Comparison of ENCODE assay signal across 9 cellular contexts in the genomic region with DNA sequence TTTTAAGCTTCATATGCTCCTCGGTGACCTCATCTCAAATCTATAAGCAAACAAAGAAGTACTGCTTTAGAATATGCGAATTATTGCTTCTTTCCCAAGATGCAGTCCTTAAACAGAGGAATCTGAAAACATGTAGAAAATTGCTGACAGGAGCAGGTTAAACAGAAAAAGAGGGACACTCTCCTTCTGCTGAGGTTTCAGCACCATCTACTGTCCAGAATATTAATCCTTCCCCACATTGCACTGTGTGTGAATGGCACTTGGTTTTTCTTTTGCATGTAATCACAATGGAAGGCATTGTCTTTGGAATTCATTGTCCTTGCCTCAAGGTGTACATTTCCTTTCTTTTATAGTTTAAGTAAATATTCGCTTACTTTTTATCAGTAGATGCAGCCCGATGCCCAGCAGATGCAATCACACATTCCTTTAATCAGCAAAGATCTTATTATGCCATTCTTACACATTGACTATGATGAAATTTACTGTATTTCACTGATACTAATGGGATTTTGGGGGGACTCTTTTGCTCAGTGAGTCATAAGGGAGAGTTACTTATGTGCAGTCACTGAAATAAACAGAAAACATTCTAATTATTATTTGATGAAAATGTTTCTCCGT.
DNase-seq lines count a peak whose midpoint lies in the region; ATAC-seq and TF ChIP-seq lines count a peak whose summit lies in the region.
"Had no signal": no experiment of that assay in that cellular context is flagged by ENCODE, and none has a peak within 500 bp of the region (broad histone marks: within the 10 kb centered on the region; RNA-seq: fewer than 3 reads in every experiment).

No MANE protein-coding gene starts in this region.

- H3K9me3 ChIP-seq in left ventricle myocardium inferior (replicated peaks) (no peaks in the 10 kb centered on the region), testis (no peaks in the 10 kb centered on the region)

- H3K27me3 ChIP-seq in left ventricle myocardium inferior (ENCODE audit: low read depth) (peaks cover 31% of the 10 kb centered on the region), testis (no peaks in the 10 kb centered on the region)

- TF ChIP-seq POLR2A in testis (IDR thresholded peaks at IDR 0.05): no peak

- 44 to 48% methylated on average over 5 of the region's 5 CpGs for WGBS in testis, 2 donors

- H3K36me3 ChIP-seq in left ventricle myocardium inferior: no peaks in the 10 kb centered on the region
- H3K36me3 ChIP-seq in testis (ENCODE audit: low read depth, missing control alignments): no peaks in the 10 kb centered on the region

- no peaks in the 10 kb centered on the region for H3K27me3 Mint-ChIP-seq in HFFc6 (ENCODE audit: insufficient read depth)

- no peaks in the 10 kb centered on the region; the same call in 1 of the 2 replicates for H3K36me3 Mint-ChIP-seq in HFFc6 (ENCODE audit: low read depth)
- H3K36me3 Mint-ChIP-seq: activated naive CD4-positive, alpha-beta T cell treated with anti-CD3 and anti-CD28 coated beads, Interleukin-2, amount 50 U/mL, for 24 hours had no signal

- no peak overlapping the region for H3K27ac ChIP-seq in left ventricle myocardium inferior (replicated peaks)
- H3K27ac ChIP-seq in testis: no peak overlapping the region

- peak; percentile 85 for ATAC-seq in GM19395 (IDR thresholded peaks at IDR 0.05; ENCODE audit: unreplicated experiment)

- intact Hi-C loops in left ventricle myocardium inferior (cut with micrococcal nuclease) (no loop called here), testis (cut with DNase I; ENCODE audit: low total_unique reads) (no loop called here)

- H3K9me3 Mint-ChIP-seq in HFFc6: peaks cover 37% of the 10 kb centered on the region
- H3K9me3 Mint-ChIP-seq: activated naive CD4-positive, alpha-beta T cell treated with anti-CD3 and anti-CD28 coated beads, Interleukin-2, amount 50 U/mL, for 24 hours had no signal

- in situ Hi-C loops in SK-MEL-5 (cut with HindIII; ENCODE audit: low pct_unique_long_range_greater_than_20kb, low sequenced_read_pairs): no loop called here

- H3K4me1 ChIP-seq in left ventricle myocardium inferior (peaks cover 12% of the 10 kb centered on the region), testis (no peaks in the 10 kb centered on the region)

- no peak overlapping the region for H3K27ac Mint-ChIP-seq in HFFc6
- H3K27ac Mint-ChIP-seq: activated naive CD4-positive, alpha-beta T cell treated with anti-CD3 and anti-CD28 coated beads, Interleukin-2, amount 50 U/mL, for 24 hours had no signal

- peak; percentile 69 for TF ChIP-seq CTCF in left ventricle myocardium inferior (IDR thresholded peaks at IDR 0.05; ENCODE audit: borderline replicate concordance)
- peak in 2 of 3 experiments; percentile 30 to 31 for TF ChIP-seq CTCF in testis (IDR thresholded peaks at IDR 0.05)
- no peak; the same call in 1 of the 2 replicates for TF ChIP-seq CTCF in HFFc6 (IDR thresholded peaks at IDR 0.05)

- H3K4me1 Mint-ChIP-seq in HFFc6 (ENCODE audit: low read depth): no peaks in the 10 kb centered on the region
- H3K4me1 Mint-ChIP-seq: activated naive CD4-positive, alpha-beta T cell treated with anti-CD3 and anti-CD28 coated beads, Interleukin-2, amount 50 U/mL, for 24 hours had no signal

- H3K4me3 ChIP-seq in left ventricle myocardium inferior: no peak overlapping the region
- H3K4me3 ChIP-seq in testis: no peak overlapping the region

- peak; percentile 78 for DNase-seq in Ammon's horn (ENCODE audit: low spot score)
- peak; percentile 52 for DNase-seq in HT1080 (ENCODE audit: low read depth)
- DNase-seq in SK-MEL-5 (ENCODE audit: low read depth, low spot score): peak; percentile 79
- no peak for DNase-seq in left ventricle myocardium inferior
- DNase-seq in testis: no peak
- no peak for DNase-seq in HFFc6
- no peak for DNase-seq in dermis blood vessel endothelial cell

- no peak overlapping the region for H3K4me3 Mint-ChIP-seq in HFFc6
- H3K4me3 Mint-ChIP-seq: activated naive CD4-positive, alpha-beta T cell treated with anti-CD3 and anti-CD28 coated beads, Interleukin-2, amount 50 U/mL, for 24 hours had no signal

Comparison
In these comparisons a context has a peak if more than half of its experiments do, and no peak if none do; other contexts are left out.
1. DNase-seq: peak in Ammon's horn (single experiment), HT1080 (single experiment) and SK-MEL-5 (single experiment); none in left ventricle myocardium inferior (single experiment), testis (single experiment), HFFc6 (single experiment) and dermis blood vessel endothelial cell (single experiment).